ENCODE assay signal across 1 cellular context in the genomic region with DNA sequence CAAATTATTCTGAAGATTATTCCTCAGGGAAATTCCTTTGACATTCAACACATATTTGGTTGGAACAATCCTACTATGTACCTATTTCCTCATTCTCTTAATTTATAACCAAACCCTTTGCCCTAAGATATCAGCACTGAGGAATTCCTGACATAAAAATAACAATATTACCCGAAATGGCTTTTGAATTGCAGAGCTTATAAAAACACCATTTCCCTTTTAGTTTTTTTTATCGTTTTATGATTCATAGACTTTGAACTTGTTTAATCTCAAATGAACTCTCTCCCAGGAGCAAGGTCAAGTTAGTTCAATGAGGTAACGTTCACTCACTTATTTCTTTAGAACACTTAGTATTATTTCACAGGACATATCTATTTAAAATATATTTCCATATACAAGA.
TF ChIP-seq lines count a peak whose summit lies in the region.

No MANE protein-coding gene starts in this region.

TF ChIP-seq in SK-N-SH, 30 proteins besides CTCF, POLR2A, EP300 and RAD21 (continued from another document):
- TF ChIP-seq, protein P1, sequence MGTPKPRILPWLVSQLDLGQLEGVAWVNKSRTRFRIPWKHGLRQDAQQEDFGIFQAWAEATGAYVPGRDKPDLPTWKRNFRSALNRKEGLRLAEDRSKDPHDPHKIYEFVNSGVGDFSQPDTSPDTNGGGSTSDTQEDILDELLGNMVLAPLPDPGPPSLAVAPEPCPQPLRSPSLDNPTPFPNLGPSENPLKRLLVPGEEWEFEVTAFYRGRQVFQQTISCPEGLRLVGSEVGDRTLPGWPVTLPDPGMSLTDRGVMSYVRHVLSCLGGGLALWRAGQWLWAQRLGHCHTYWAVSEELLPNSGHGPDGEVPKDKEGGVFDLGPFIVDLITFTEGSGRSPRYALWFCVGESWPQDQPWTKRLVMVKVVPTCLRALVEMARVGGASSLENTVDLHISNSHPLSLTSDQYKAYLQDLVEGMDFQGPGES (IDR thresholded peaks at IDR 0.05; ENCODE audit: low read depth, low read length), result no peak
- TF ChIP-seq SMC3 (IDR thresholded peaks at IDR 0.05; ENCODE audit: low read depth, low read length), result no peak
- TF ChIP-seq RFX5 (IDR thresholded peaks at IDR 0.05; ENCODE audit: low read length), result no peak
- TF ChIP-seq ELF1 (IDR thresholded peaks at IDR 0.05), result no peak
- no peak for TF ChIP-seq TCF12 (IDR thresholded peaks at IDR 0.05)
- no peak for TF ChIP-seq SIN3A (IDR thresholded peaks at IDR 0.05; ENCODE audit: borderline replicate concordance, low read depth, low read length)
- TF ChIP-seq RXRA (IDR thresholded peaks at IDR 0.05; ENCODE audit: borderline replicate concordance, low read depth), result no peak
- no peak for TF ChIP-seq FOSL2 (IDR thresholded peaks at IDR 0.05; ENCODE audit: borderline replicate concordance, low read depth)
- TF ChIP-seq FOXJ3 (CRISPR knock-in tag; IDR thresholded peaks at IDR 0.05), result no peak
- TF ChIP-seq, protein P2, sequence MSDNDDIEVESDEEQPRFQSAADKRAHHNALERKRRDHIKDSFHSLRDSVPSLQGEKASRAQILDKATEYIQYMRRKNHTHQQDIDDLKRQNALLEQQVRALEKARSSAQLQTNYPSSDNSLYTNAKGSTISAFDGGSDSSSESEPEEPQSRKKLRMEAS (IDR thresholded peaks at IDR 0.05; ENCODE audit: low read depth), result no peak
- TF ChIP-seq, protein P3, sequence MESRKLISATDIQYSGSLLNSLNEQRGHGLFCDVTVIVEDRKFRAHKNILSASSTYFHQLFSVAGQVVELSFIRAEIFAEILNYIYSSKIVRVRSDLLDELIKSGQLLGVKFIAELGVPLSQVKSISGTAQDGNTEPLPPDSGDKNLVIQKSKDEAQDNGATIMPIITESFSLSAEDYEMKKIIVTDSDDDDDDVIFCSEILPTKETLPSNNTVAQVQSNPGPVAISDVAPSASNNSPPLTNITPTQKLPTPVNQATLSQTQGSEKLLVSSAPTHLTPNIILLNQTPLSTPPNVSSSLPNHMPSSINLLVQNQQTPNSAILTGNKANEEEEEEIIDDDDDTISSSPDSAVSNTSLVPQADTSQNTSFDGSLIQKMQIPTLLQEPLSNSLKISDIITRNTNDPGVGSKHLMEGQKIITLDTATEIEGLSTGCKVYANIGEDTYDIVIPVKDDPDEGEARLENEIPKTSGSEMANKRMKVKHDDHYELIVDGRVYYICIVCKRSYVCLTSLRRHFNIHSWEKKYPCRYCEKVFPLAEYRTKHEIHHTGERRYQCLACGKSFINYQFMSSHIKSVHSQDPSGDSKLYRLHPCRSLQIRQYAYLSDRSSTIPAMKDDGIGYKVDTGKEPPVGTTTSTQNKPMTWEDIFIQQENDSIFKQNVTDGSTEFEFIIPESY (IDR thresholded peaks at IDR 0.05; ENCODE audit: borderline replicate concordance, low read depth), result no peak
- TF ChIP-seq NFIC (IDR thresholded peaks at IDR 0.05; ENCODE audit: borderline replicate concordance), result no peak
- TF ChIP-seq MEF2A (IDR thresholded peaks at IDR 0.05; ENCODE audit: borderline replicate concordance, low read depth), result no peak
